In genomic region chr4:99506781-99507180, GRCh38 we compare ENCODE assay signal across 17 cellular contexts. TPM values are rescaled to one million over a fixed set of nuclear protein-coding genes. Genes with fewer than 3 reads are reported as not detected.
DNase-seq lines count a peak whose midpoint lies in the region; ATAC-seq and TF ChIP-seq lines count a peak whose summit lies in the region.
"Had no signal": no experiment of that assay in that cellular context is flagged by ENCODE, and none has a peak within 500 bp of the region (broad histone marks: within the 10 kb centered on the region; RNA-seq: fewer than 3 reads in every experiment).

No MANE protein-coding gene starts in this region.

- H3K27ac ChIP-seq in WERI-Rb-1, result no peak overlapping the region
- H3K27ac ChIP-seq: GM23248, heart right ventricle, spleen, suprapubic skin had no signal

- H3K9me3 ChIP-seq in WERI-Rb-1 (ENCODE audit: severe bottlenecking), result no peaks in the 10 kb centered on the region
- H3K9me3 ChIP-seq: mucosa of descending colon, spleen had no signal

- no peaks in the 10 kb centered on the region for H3K27me3 Mint-ChIP-seq in activated CD4-positive, alpha-beta T cell treated with anti-CD3 and anti-CD28 coated beads, Interleukin-2, amount 10 ng/mL, durations not matched to agents 7 days and 5 days
- H3K27me3 Mint-ChIP-seq in activated CD8-positive, alpha-beta T cell treated with anti-CD3 and anti-CD28 coated beads for 36 hours, result no peaks in the 10 kb centered on the region

- H3K36me3 Mint-ChIP-seq in activated CD4-positive, alpha-beta T cell treated with anti-CD3 and anti-CD28 coated beads, Interleukin-2, amount 10 ng/mL, durations not matched to agents 7 days and 5 days (ENCODE audit: low read depth), result peaks cover 1% of the 10 kb centered on the region
- no peaks in the 10 kb centered on the region for H3K36me3 Mint-ChIP-seq in activated CD8-positive, alpha-beta T cell treated with anti-CD3 and anti-CD28 coated beads for 36 hours (ENCODE audit: low read depth)

- POLR2A ChIA-PET in activated CD4-positive, alpha-beta T cell treated with anti-CD3 and anti-CD28 coated beads, Interleukin-2, amount 10 ng/mL, durations not matched to agents 7 days and 5 days (lab: Charles Lee), result no interaction called here
- POLR2A ChIA-PET in activated CD8-positive, alpha-beta T cell treated with anti-CD3 and anti-CD28 coated beads for 36 hours (lab: Charles Lee), result no interaction called here

- H3K4me3 Mint-ChIP-seq in activated CD4-positive, alpha-beta T cell treated with anti-CD3 and anti-CD28 coated beads, Interleukin-2, amount 10 ng/mL, durations not matched to agents 7 days and 5 days, result no peak overlapping the region
- H3K4me3 Mint-ChIP-seq in activated CD8-positive, alpha-beta T cell treated with anti-CD3 and anti-CD28 coated beads for 36 hours, result no peak overlapping the region

- H3K27me3 ChIP-seq in WERI-Rb-1 (ENCODE audit: insufficient read depth, low read depth, severe bottlenecking), result no peaks in the 10 kb centered on the region
- H3K27me3 ChIP-seq: heart right ventricle, spleen, suprapubic skin had no signal

- H3K9me3 Mint-ChIP-seq in activated CD4-positive, alpha-beta T cell treated with anti-CD3 and anti-CD28 coated beads, Interleukin-2, amount 10 ng/mL, durations not matched to agents 7 days and 5 days, result peaks cover 7% of the 10 kb centered on the region
- H3K9me3 Mint-ChIP-seq in activated CD8-positive, alpha-beta T cell treated with anti-CD3 and anti-CD28 coated beads for 36 hours, result no peaks in the 10 kb centered on the region

- TF ChIP-seq CTCF in activated CD8-positive, alpha-beta T cell treated with anti-CD3 and anti-CD28 coated beads for 36 hours (IDR thresholded peaks at IDR 0.05), result peak; percentile 15
- TF ChIP-seq CTCF in WERI-Rb-1 (IDR thresholded peaks at IDR 0.05; ENCODE audit: low read depth, low read length), result no peak

- H3K4me3 ChIP-seq in WERI-Rb-1 (ENCODE audit: low read depth, low read length), result no peak overlapping the region
- H3K4me3 ChIP-seq: GM23248, heart right ventricle, mucosa of descending colon, spleen, suprapubic skin had no signal

- peak overlapping the region; percentile 87 for H3K27ac Mint-ChIP-seq in activated CD4-positive, alpha-beta T cell treated with anti-CD3 and anti-CD28 coated beads, Interleukin-2, amount 10 ng/mL, durations not matched to agents 7 days and 5 days
- peak overlapping the region; percentile 85 for H3K27ac Mint-ChIP-seq in activated CD8-positive, alpha-beta T cell treated with anti-CD3 and anti-CD28 coated beads for 36 hours

- no peak for DNase-seq in activated CD4-positive, alpha-beta T cell treated with anti-CD3 and anti-CD28 coated beads, Interleukin-2, amount 10 ng/mL, durations not matched to agents 7 days and 5 days
- DNase-seq in activated CD4-positive, alpha-beta T cell treated with anti-CD3 and anti-CD28 coated beads for 48 hours, result no peak
- DNase-seq in LHCN-M2 (ENCODE audit: low read depth) (peak; percentile 48), lung microvascular endothelial cell (ENCODE audit: low read depth in 2 of 2) (peak; percentile 5 to 29), erythroblast (lab: John Stamatoyannopoulos, UW) (no peak), WERI-Rb-1 (no peak)
- DNase-seq in activated CD8-positive, alpha-beta T cell treated with anti-CD3 and anti-CD28 coated beads for 36 hours, result no peak
- DNase-seq in effector CD4-positive, alpha-beta T cell, result no peak
- DNase-seq: DMS53, GM23248, heart right ventricle, mucosa of descending colon, NCI-H1048, NCI-H774, spleen had no signal

- peaks cover 45% of the 10 kb centered on the region for H3K4me1 Mint-ChIP-seq in activated CD4-positive, alpha-beta T cell treated with anti-CD3 and anti-CD28 coated beads, Interleukin-2, amount 10 ng/mL, durations not matched to agents 7 days and 5 days
- H3K4me1 Mint-ChIP-seq in activated CD8-positive, alpha-beta T cell treated with anti-CD3 and anti-CD28 coated beads for 36 hours (ENCODE audit: low read depth), result peaks cover 47% of the 10 kb centered on the region

- intact Hi-C loops in activated CD8-positive, alpha-beta T cell treated with anti-CD3 and anti-CD28 coated beads for 36 hours (cut with micrococcal nuclease), result no loop called here

- ATAC-seq in activated CD8-positive, alpha-beta T cell treated with anti-CD3 and anti-CD28 coated beads for 36 hours, result no peak
- ATAC-seq: heart right ventricle, mucosa of descending colon had no signal

- CTCF ChIA-PET in activated CD4-positive, alpha-beta T cell treated with anti-CD3 and anti-CD28 coated beads, Interleukin-2, amount 10 ng/mL, durations not matched to agents 7 days and 5 days (lab: Charles Lee), result no interaction called here
- CTCF ChIA-PET in activated CD8-positive, alpha-beta T cell treated with anti-CD3 and anti-CD28 coated beads for 36 hours (lab: Charles Lee), result no interaction called here

- TF ChIP-seq POLR2A in erythroblast (IDR thresholded peaks at IDR 0.05; ENCODE audit: low read length), result no peak

- no peaks in the 10 kb centered on the region for H3K36me3 ChIP-seq in WERI-Rb-1
- H3K36me3 ChIP-seq: heart right ventricle, spleen, suprapubic skin had no signal

RNA-seq across cellular contexts. Expression of gene C4orf17, which starts 4.0 kb away (rescaled TPM):
- total RNA-seq in activated CD4-positive, alpha-beta T cell treated with anti-CD3 and anti-CD28 coated beads, Interleukin-2, amount 10 ng/mL, durations not matched to agents 7 days and 5 days, result not detected
- total RNA-seq in LHCN-M2 (2014; rRNA removed) (not detected in 2 replicates), lung microvascular endothelial cell (not detected in 2 replicates)
- polyA plus RNA-seq in LHCN-M2 (2012), result not detected
- total RNA-seq in activated CD8-positive, alpha-beta T cell treated with anti-CD3 and anti-CD28 coated beads for 36 hours, result not detected
- total RNA-seq: GM23248, heart right ventricle, mucosa of descending colon, osteocyte, spleen, suprapubic skin had no signal
- polyA plus RNA-seq: GM23248, heart right ventricle, spleen had no signal

RNA-seq across cellular contexts. Expression of gene TRMT10A, which starts 57.1 kb away (rescaled TPM):
- total RNA-seq in activated CD4-positive, alpha-beta T cell treated with anti-CD3 and anti-CD28 coated beads, Interleukin-2, amount 10 ng/mL, durations not matched to agents 7 days and 5 days, result 10 to 100 TPM in 1 of 2 experiments, 1 to 10 TPM in 1; 7.9 to 10.5 TPM
- total RNA-seq in LHCN-M2 (2014; rRNA removed) (6.0 and 9.6 TPM in 2 replicates), lung microvascular endothelial cell (4.8 and 5.0 TPM in 2 replicates)
- 2.0 TPM for polyA plus RNA-seq in LHCN-M2 (2012)
- 1 to 10 TPM; 7.7 to 8.0 TPM for total RNA-seq in activated CD8-positive, alpha-beta T cell treated with anti-CD3 and anti-CD28 coated beads for 36 hours

Comparison
In these comparisons a context has a peak if more than half of its experiments do, and no peak if none do; other contexts are left out.
1. DNase-seq: peak in LHCN-M2 (single experiment) and lung microvascular endothelial cell (2 of 2); none in activated CD4-positive, alpha-beta T cell treated with anti-CD3 and anti-CD28 coated beads, Interleukin-2, amount 10 ng/mL, durations not matched to agents 7 days and 5 days (single experiment), activated CD4-positive, alpha-beta T cell treated with anti-CD3 and anti-CD28 coated beads for 48 hours (single experiment), activated CD8-positive, alpha-beta T cell treated with anti-CD3 and anti-CD28 coated beads for 36 hours (single experiment), effector CD4-positive, alpha-beta T cell (single experiment), erythroblast (0 of 2) and WERI-Rb-1 (single experiment).